In genomic region chr14:78123650-78124253, GRCh38 we compare ENCODE assay signal across 33 cellular contexts. TPM values are rescaled to one million over a fixed set of nuclear protein-coding genes. Genes with fewer than 3 reads are reported as not detected.
"Had no signal": no experiment of that assay in that cellular context is flagged by ENCODE, and none has a peak within 500 bp of the region (broad histone marks: within the 10 kb centered on the region; RNA-seq: fewer than 3 reads in every experiment).

No MANE protein-coding gene starts in this region.

- DNase-seq: activated B cell treated with CpG ODN at 0.5 μM for 24 hours; activated CD4-positive, alpha-beta memory T cell treated with anti-CD3 and anti-CD28 coated beads for 36 hours; activated CD4-positive, alpha-beta T cell treated with anti-CD3 and anti-CD28 coated beads for 4 hours; activated CD4-positive, alpha-beta T cell treated with anti-CD3 and anti-CD28 coated beads, Interleukin-2, amount 10 ng/mL, durations not matched to agents 24 days and 14 days; activated CD4-positive, alpha-beta T cell treated with anti-CD3 and anti-CD28 coated beads, Interleukin-2, amount 50 U/mL, for 1 hour; activated CD4-positive, alpha-beta T cell treated with anti-CD3 and anti-CD28 coated beads, Interleukin-2, amount 50 U/mL, for 4 hours; activated CD4-positive, CD25-positive, alpha-beta regulatory T cell treated with anti-CD3 and anti-CD28 coated beads, Interleukin-2, amount 50 U/mL, for 72 hours; activated CD8-positive, alpha-beta memory T cell treated with anti-CD3 and anti-CD28 coated beads, Interleukin-2, amount 50 U/mL, for 4 hours; activated CD8-positive, alpha-beta T cell treated with anti-CD3 and anti-CD28 coated beads for 36 hours; activated effector memory CD4-positive, alpha-beta T cell treated with Interleukin-2 at 50 U/mL for 16 hours; activated gamma-delta T cell; activated naive CD4-positive, alpha-beta T cell treated with anti-CD3 and anti-CD28 coated beads, Interleukin-2, amount 10 ng/mL, durations not matched to agents 7 days and 5 days; activated naive CD4-positive, alpha-beta T cell treated with Interleukin-2 at 50 U/mL for 16 hours; activated naive CD8-positive, alpha-beta T cell treated with anti-CD3 and anti-CD28 coated beads, Interleukin-2, amount 10 ng/mL, durations not matched to agents 7 days and 5 days; activated naive CD8-positive, alpha-beta T cell treated with anti-CD3 and anti-CD28 coated beads, Interleukin-2, amount 50 U/mL, for 24 hours; activated T-cell treated with anti-CD3 and anti-CD28 coated beads for 4 hours; activated T-cell treated with anti-CD3 and anti-CD28 coated beads, Interleukin-2, amount 50 U/mL, for 1 hour; activated T-cell treated with anti-CD3 and anti-CD28 coated beads, Interleukin-2, amount 50 U/mL, for 4 hours; amygdala; anterior cingulate cortex; central memory CD4-positive, alpha-beta T cell; T-helper 2 cell; T-helper 9 cell had no signal

- H3K27me3 ChIP-seq: ascending aorta had no signal

- H3K36me3 Mint-ChIP-seq: activated CD4-positive, alpha-beta memory T cell treated with anti-CD3 and anti-CD28 coated beads for 36 hours; activated naive CD4-positive, alpha-beta T cell treated with anti-CD3 and anti-CD28 coated beads, Interleukin-2, amount 10 ng/mL, durations not matched to agents 7 days and 5 days; activated naive CD4-positive, alpha-beta T cell treated with anti-CD3 and anti-CD28 coated beads, Interleukin-2, amount 50 U/mL, for 24 hours; activated naive CD8-positive, alpha-beta T cell; activated naive CD8-positive, alpha-beta T cell treated with anti-CD3 and anti-CD28 coated beads, Interleukin-2, amount 10 ng/mL, durations not matched to agents 7 days and 5 days; brain had no signal

- FAIRE-seq: TTC549 had no signal

- H3K4me1 Mint-ChIP-seq: activated B cell treated with CpG ODN at 0.5 μM for 24 hours; activated CD4-positive, alpha-beta T cell treated with anti-CD3 and anti-CD28 coated beads, Interleukin-2, amount 10 ng/mL, durations not matched to agents 24 days and 14 days; activated naive CD4-positive, alpha-beta T cell treated with anti-CD3 and anti-CD28 coated beads, Interleukin-2, amount 10 ng/mL, durations not matched to agents 7 days and 5 days; activated naive CD4-positive, alpha-beta T cell treated with anti-CD3 and anti-CD28 coated beads, Interleukin-2, amount 50 U/mL, for 24 hours; activated naive CD8-positive, alpha-beta T cell treated with anti-CD3 and anti-CD28 coated beads, Interleukin-2, amount 10 ng/mL, durations not matched to agents 7 days and 5 days; activated naive CD8-positive, alpha-beta T cell treated with anti-CD3 and anti-CD28 coated beads, Interleukin-2, amount 50 U/mL, for 24 hours had no signal

- H3K36me3 ChIP-seq: ascending aorta had no signal

- H3K9me3 ChIP-seq: ascending aorta had no signal

- H3K27ac ChIP-seq: ascending aorta, VCaP had no signal

- H3K27ac Mint-ChIP-seq: activated B cell treated with CpG ODN at 0.5 μM for 24 hours; activated CD4-positive, alpha-beta memory T cell treated with anti-CD3 and anti-CD28 coated beads for 36 hours; activated CD4-positive, alpha-beta T cell treated with anti-CD3 and anti-CD28 coated beads, Interleukin-2, amount 10 ng/mL, durations not matched to agents 24 days and 14 days; activated CD8-positive, alpha-beta T cell treated with anti-CD3 and anti-CD28 coated beads for 36 hours; activated naive CD4-positive, alpha-beta T cell treated with anti-CD3 and anti-CD28 coated beads, Interleukin-2, amount 10 ng/mL, durations not matched to agents 7 days and 5 days; activated naive CD4-positive, alpha-beta T cell treated with anti-CD3 and anti-CD28 coated beads, Interleukin-2, amount 50 U/mL, for 24 hours; activated naive CD8-positive, alpha-beta T cell; activated naive CD8-positive, alpha-beta T cell treated with anti-CD3 and anti-CD28 coated beads, Interleukin-2, amount 10 ng/mL, durations not matched to agents 7 days and 5 days; activated naive CD8-positive, alpha-beta T cell treated with anti-CD3 and anti-CD28 coated beads, Interleukin-2, amount 50 U/mL, for 24 hours; activated T-helper 2 cell treated with anti-CD3 and anti-CD28 coated beads, Interferon-gamma antibody, Interleukin-2, Interleukin-4, amounts not matched to agents 10 μg/mL and 5 μg/mL and 100 μg/mL, durations not matched to agents 14 hours and 24 hours and 36 hours; brain; T-helper 1 cell treated with Interleukin-12 subunit alpha and Interleukin-12 subunit beta and Interleukin-4 antibody, amounts not matched to agents 30 μg/mL and 1 μg/mL, for 36 hours; T-helper 2 cell treated with Interferon-gamma antibody and Interleukin-4, amounts not matched to agents 5 μg/mL and 100 μg/mL, for 36 hours had no signal

- H3K27me3 Mint-ChIP-seq: activated B cell treated with CpG ODN at 0.5 μM for 24 hours; activated CD4-positive, alpha-beta memory T cell treated with anti-CD3 and anti-CD28 coated beads for 36 hours; activated CD4-positive, alpha-beta T cell treated with anti-CD3 and anti-CD28 coated beads, Interleukin-2, amount 10 ng/mL, durations not matched to agents 24 days and 14 days; activated CD8-positive, alpha-beta T cell treated with anti-CD3 and anti-CD28 coated beads for 36 hours; activated naive CD4-positive, alpha-beta T cell treated with anti-CD3 and anti-CD28 coated beads, Interleukin-2, amount 10 ng/mL, durations not matched to agents 7 days and 5 days; brain had no signal

- H3K9me3 Mint-ChIP-seq: activated CD4-positive, alpha-beta T cell treated with anti-CD3 and anti-CD28 coated beads, Interleukin-2, amount 10 ng/mL, durations not matched to agents 24 days and 14 days; activated CD8-positive, alpha-beta T cell treated with anti-CD3 and anti-CD28 coated beads for 36 hours; activated naive CD4-positive, alpha-beta T cell treated with anti-CD3 and anti-CD28 coated beads, Interleukin-2, amount 10 ng/mL, durations not matched to agents 7 days and 5 days; activated naive CD8-positive, alpha-beta T cell treated with anti-CD3 and anti-CD28 coated beads, Interleukin-2, amount 10 ng/mL, durations not matched to agents 7 days and 5 days; activated naive CD8-positive, alpha-beta T cell treated with anti-CD3 and anti-CD28 coated beads, Interleukin-2, amount 50 U/mL, for 24 hours; activated T-helper 2 cell treated with anti-CD3 and anti-CD28 coated beads, Interferon-gamma antibody, Interleukin-2, Interleukin-4, amounts not matched to agents 10 μg/mL and 5 μg/mL and 100 μg/mL, durations not matched to agents 14 hours and 24 hours and 36 hours; T-helper 1 cell treated with Interleukin-12 subunit alpha and Interleukin-12 subunit beta and Interleukin-4 antibody, amounts not matched to agents 30 μg/mL and 1 μg/mL, for 36 hours; T-helper 2 cell treated with Interferon-gamma antibody and Interleukin-4, amounts not matched to agents 5 μg/mL and 100 μg/mL, for 36 hours had no signal

- H3K4me1 ChIP-seq: ascending aorta had no signal

- H3K4me3 ChIP-seq: ascending aorta had no signal

- ATAC-seq: activated CD8-positive, alpha-beta T cell treated with anti-CD3 and anti-CD28 coated beads for 36 hours; activated naive CD8-positive, alpha-beta T cell treated with anti-CD3 and anti-CD28 coated beads, Interleukin-2, amount 50 U/mL, for 24 hours; activated T-cell treated with anti-CD3 and anti-CD28 coated beads, Interleukin-2, amount 50 U/mL, for 4 hours had no signal

- H3K4me3 Mint-ChIP-seq: activated B cell treated with CpG ODN at 0.5 μM for 24 hours; activated CD4-positive, alpha-beta memory T cell treated with anti-CD3 and anti-CD28 coated beads for 36 hours; activated CD4-positive, alpha-beta T cell treated with anti-CD3 and anti-CD28 coated beads, Interleukin-2, amount 10 ng/mL, durations not matched to agents 24 days and 14 days; activated CD8-positive, alpha-beta T cell treated with anti-CD3 and anti-CD28 coated beads for 36 hours; activated naive CD4-positive, alpha-beta T cell treated with anti-CD3 and anti-CD28 coated beads, Interleukin-2, amount 10 ng/mL, durations not matched to agents 7 days and 5 days; activated naive CD4-positive, alpha-beta T cell treated with anti-CD3 and anti-CD28 coated beads, Interleukin-2, amount 50 U/mL, for 24 hours; activated naive CD8-positive, alpha-beta T cell; activated naive CD8-positive, alpha-beta T cell treated with anti-CD3 and anti-CD28 coated beads, Interleukin-2, amount 10 ng/mL, durations not matched to agents 7 days and 5 days; activated naive CD8-positive, alpha-beta T cell treated with anti-CD3 and anti-CD28 coated beads, Interleukin-2, amount 50 U/mL, for 24 hours; activated T-cell treated with anti-CD3 and anti-CD28 coated beads, Interleukin-2, amount 50 U/mL, for 4 hours; brain; T-helper 1 cell treated with Interleukin-12 subunit alpha and Interleukin-12 subunit beta and Interleukin-4 antibody, amounts not matched to agents 30 μg/mL and 1 μg/mL, for 36 hours; T-helper 2 cell treated with Interferon-gamma antibody and Interleukin-4, amounts not matched to agents 5 μg/mL and 100 μg/mL, for 36 hours had no signal

RNA-seq across cellular contexts. Expression of gene NRXN3, which starts 46.4 kb away (rescaled TPM):
- total RNA-seq: activated B cell treated with CpG ODN at 0.5 μM for 24 hours; activated CD4-positive, alpha-beta memory T cell treated with anti-CD3 and anti-CD28 coated beads for 36 hours; activated CD4-positive, alpha-beta T cell treated with anti-CD3 and anti-CD28 coated beads, Interleukin-2, amount 10 ng/mL, durations not matched to agents 24 days and 14 days; activated CD8-positive, alpha-beta memory T cell treated with anti-CD3 and anti-CD28 coated beads for 36 hours; activated CD8-positive, alpha-beta T cell treated with anti-CD3 and anti-CD28 coated beads for 36 hours; activated naive CD8-positive, alpha-beta T cell treated with anti-CD3 and anti-CD28 coated beads, Interleukin-2, amount 10 ng/mL, durations not matched to agents 7 days and 5 days; activated T-cell treated with anti-CD3 and anti-CD28 coated beads, Interleukin-2, amount 50 U/mL, for 4 hours; activated T-helper 2 cell treated with anti-CD3 and anti-CD28 coated beads, Interferon-gamma antibody, Interleukin-2, Interleukin-4, amounts not matched to agents 10 μg/mL and 5 μg/mL and 100 μg/mL, durations not matched to agents 14 hours and 24 hours and 36 hours had no signal
